Comparison of ENCODE assay signal across 1 cellular context in genomic region chr10:100560248-100560647, GRCh38.
A peak's percentile ranks its signal among the peaks of the same experiment; 100 is the strongest.
TF ChIP-seq lines count a peak whose summit lies in the region.

No MANE protein-coding gene starts in this region.

TF ChIP-seq in HepG2, 621 proteins besides CTCF, POLR2A, EP300 and RAD21:
- TF ChIP-seq ZNF235 (CRISPR knock-in tag; IDR thresholded peaks at IDR 0.05; ENCODE audit: borderline replicate concordance) (no peak), POLR2G (IDR thresholded peaks at IDR 0.05; ENCODE audit: low read depth, low read length) (peak; percentile 1; the same call in 1 of the 2 replicates)
